ENCODE assay signal across 10 cellular contexts in genomic region chr2:66578067-66578852, GRCh38.
A peak's percentile ranks its signal among the peaks of the same experiment; 100 is the strongest.
DNase-seq lines count a peak whose midpoint lies in the region; ATAC-seq, FAIRE-seq and TF ChIP-seq lines count a peak whose summit lies in the region.
"Had no signal": no experiment of that assay in that cellular context is flagged by ENCODE, and none has a peak within 500 bp of the region (broad histone marks: within the 10 kb centered on the region; RNA-seq: fewer than 3 reads in every experiment).

No MANE protein-coding gene starts in this region.

- H3K4me1 ChIP-seq in colonic mucosa (peaks cover 17% of the 10 kb centered on the region), upper lobe of left lung (peaks cover 31 to 45% (median 35%) of the 10 kb centered on the region in 4 donors)

- no peak for TF ChIP-seq EP300 in upper lobe of left lung (IDR thresholded peaks at IDR 0.05)

- no peaks in the 10 kb centered on the region for H3K9me3 Mint-ChIP-seq in mesothelial cell of epicardium
- H3K9me3 Mint-ChIP-seq: activated B cell treated with CpG ODN at 0.5 μM for 24 hours; activated naive CD4-positive, alpha-beta T cell treated with anti-CD3 and anti-CD28 coated beads, Interleukin-2, amount 50 U/mL, for 72 hours had no signal

- H3K4me3 ChIP-seq in colonic mucosa (no peak overlapping the region), upper lobe of left lung (peak overlapping the region in 3 of 4 donors; percentile 39 to 60 (median 58))

- DNase-seq in NCI-H146 (lab: John Stamatoyannopoulos, UW), result peak; percentile 69
- no peak for DNase-seq in colonic mucosa
- DNase-seq in mesothelial cell of epicardium (ENCODE audit: low spot score in 2 of 2, unreplicated experiment in 2 of 2), result peak in 1 of 2 experiments; percentile 58
- DNase-seq in upper lobe of left lung, result peak in 1 of 2 donors; percentile 87
- no peak for DNase-seq in GM12891 (ENCODE audit: insufficient read length, low spot score)
- DNase-seq in NCI-H774 (lab: John Stamatoyannopoulos, UW), result no peak
- DNase-seq: activated B cell treated with CpG ODN at 0.5 μM for 24 hours, naive B cell had no signal

- H3K4me1 Mint-ChIP-seq in mesothelial cell of epicardium, result peaks cover 53% of the 10 kb centered on the region

- no peak for TF ChIP-seq POLR2A in upper lobe of left lung (IDR thresholded peaks at IDR 0.05)
- no peak for TF ChIP-seq POLR2A in GM12891 (IDR thresholded peaks at IDR 0.05; ENCODE audit: low read depth, low read length)

- peak overlapping the region; percentile 89 for H3K4me3 Mint-ChIP-seq in mesothelial cell of epicardium
- H3K4me3 Mint-ChIP-seq: activated B cell treated with CpG ODN at 0.5 μM for 24 hours had no signal

- no peak overlapping the region for H3K9ac ChIP-seq in colonic mucosa (ENCODE audit: low read depth in 2 of 2, low read length in 2 of 2)

- H3K36me3 Mint-ChIP-seq in mesothelial cell of epicardium, result no peaks in the 10 kb centered on the region
- H3K36me3 Mint-ChIP-seq: naive B cell had no signal

- WGBS in upper lobe of left lung, 2 donors, result 25% methylated on average over 26 to 31 of the region's 31 CpGs

- H3K27ac ChIP-seq in colonic mucosa, result peak overlapping the region; percentile 61
- H3K27ac ChIP-seq in upper lobe of left lung, result peak overlapping the region; percentile 81 to 93 (median 89)

- no peak for FAIRE-seq in GM12891 (lab: Jason Lieb, UNC)

- TF ChIP-seq CTCF in colonic mucosa (IDR thresholded peaks at IDR 0.05) (no peak), mesothelial cell of epicardium (IDR thresholded peaks at IDR 0.05; ENCODE audit: unreplicated experiment) (no peak), upper lobe of left lung (IDR thresholded peaks at IDR 0.05) (no peak)

- ATAC-seq in upper lobe of left lung (ENCODE audit: low FRiP score in 2 of 2) (no peak), GM21723 (IDR thresholded peaks at IDR 0.05; ENCODE audit: unreplicated experiment) (no peak)
- ATAC-seq: activated naive CD4-positive, alpha-beta T cell treated with anti-CD3 and anti-CD28 coated beads, Interleukin-2, amount 50 U/mL, for 72 hours had no signal

- H3K9me3 ChIP-seq in colonic mucosa (no peaks in the 10 kb centered on the region), upper lobe of left lung (no peaks in the 10 kb centered on the region)

- H3K27me3 Mint-ChIP-seq in mesothelial cell of epicardium (ENCODE audit: low read depth), result no peaks in the 10 kb centered on the region

- H3K27me3 ChIP-seq in colonic mucosa (peaks cover 75% of the 10 kb centered on the region), upper lobe of left lung (peaks cover 0 to 61% (median 19%) of the 10 kb centered on the region in 4 donors)

- H3K36me3 ChIP-seq in colonic mucosa (no peaks in the 10 kb centered on the region), upper lobe of left lung (no peaks in the 10 kb centered on the region)

- intact Hi-C loops in colonic mucosa (cut with DNase I), result loop anchor here (5.0 to 10.0 kb wide), 2 partner anchors 146 to 853 kb away; no protein-coding TSS in a partner anchor

- H3K27ac Mint-ChIP-seq in mesothelial cell of epicardium, result peak overlapping the region; percentile 99
- H3K27ac Mint-ChIP-seq: activated B cell treated with CpG ODN at 0.5 μM for 24 hours; activated naive CD4-positive, alpha-beta T cell treated with anti-CD3 and anti-CD28 coated beads, Interleukin-2, amount 50 U/mL, for 72 hours had no signal

TF ChIP-seq in GM12891, 5 proteins besides CTCF, POLR2A, EP300 and RAD21:
- TF ChIP-seq POU2F2 (IDR thresholded peaks at IDR 0.05; ENCODE audit: low read depth, low read length) (no peak), PAX5 (IDR thresholded peaks at IDR 0.05; ENCODE audit: insufficient read depth, low read length, severe bottlenecking) (no peak), POLR2AphosphoS5 (IDR thresholded peaks at IDR 0.05; ENCODE audit: low read depth, low read length) (no peak), TAF1 (IDR thresholded peaks at IDR 0.05; ENCODE audit: low read depth, low read length) (no peak), SPI1 (IDR thresholded peaks at IDR 0.05; ENCODE audit: low read depth, low read length) (no peak)
